ENCODE assay signal across 1 cellular context in genomic region chrX:16786791-16787735, GRCh38.
TF ChIP-seq lines count a peak whose summit lies in the region.

No MANE protein-coding gene starts in this region.

TF ChIP-seq in GM23338, 12 proteins besides CTCF, POLR2A, EP300 and RAD21 (continued from another document):
- TF ChIP-seq ZNF462 (CRISPR knock-in tag; IDR thresholded peaks at IDR 0.05) (no peak), EZH2 (IDR thresholded peaks at IDR 0.05; ENCODE audit: low read depth, unreplicated experiment) (no peak), POLR2AphosphoS5 (IDR thresholded peaks at IDR 0.05; ENCODE audit: low read depth) (no peak), ZNF114 (CRISPR knock-in tag; IDR thresholded peaks at IDR 0.05) (no peak), STAT1 (IDR thresholded peaks at IDR 0.05; ENCODE audit: unreplicated experiment) (no peak), ETS1 (IDR thresholded peaks at IDR 0.05) (no peak)
